ENCODE assay signal across 8 cellular contexts in the genomic region with DNA sequence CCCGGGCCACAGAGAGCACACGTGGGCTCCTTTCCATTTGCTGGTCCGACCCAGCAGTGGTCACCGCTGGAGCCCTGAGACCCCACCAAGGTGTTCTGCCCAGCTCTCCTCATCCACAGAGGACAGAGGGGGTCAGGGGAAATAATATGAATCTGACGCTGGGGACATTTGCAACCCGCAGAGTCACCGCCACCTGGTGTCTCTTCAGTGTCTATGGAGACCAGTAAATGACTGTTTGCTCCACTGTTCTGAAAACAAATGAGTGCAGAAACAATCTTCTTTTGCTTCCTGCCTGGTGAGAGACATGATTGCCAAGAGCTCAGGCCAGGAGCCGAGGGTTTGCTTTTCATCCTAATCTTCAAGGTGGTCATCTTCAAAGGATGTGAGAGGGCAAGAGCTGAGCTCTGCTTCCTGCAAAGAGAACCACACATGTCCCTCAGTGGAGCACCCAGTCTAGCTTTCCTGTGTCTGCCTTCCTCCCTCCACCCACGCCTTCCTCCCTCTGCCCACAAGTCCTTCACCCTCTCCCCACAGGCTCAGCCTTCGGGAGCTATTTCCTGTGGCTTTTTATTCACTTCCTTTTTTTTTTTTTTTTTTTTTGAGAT. TPM values are rescaled to one million over a fixed set of nuclear protein-coding genes. Genes with fewer than 3 reads are reported as not detected.
DNase-seq lines count a peak whose midpoint lies in the region; ATAC-seq and TF ChIP-seq lines count a peak whose summit lies in the region.

No MANE protein-coding gene starts in this region.

- H3K4me3 ChIP-seq in DOHH2 (ENCODE audit: low read length) (peak overlapping the region; percentile 68), hepatocyte (no peak overlapping the region)

- DNase-seq in T-helper 1 cell (peak in 3 of 5 donors; percentile 15 to 81 (median 30)), caudate nucleus (lab: John Stamatoyannopoulos, UW) (peak in 6 of 61 donors; percentile 4 to 35 (median 14)), progenitor cell of endocrine pancreas (ENCODE audit: low spot score, unreplicated experiment) (no peak), hepatocyte (ENCODE audit: low spot score) (no peak), NCI-H1048 (lab: John Stamatoyannopoulos, UW) (no peak)

- no peaks in the 10 kb centered on the region for H3K9me3 ChIP-seq in DOHH2 (ENCODE audit: control insufficient read depth, insufficient read depth, low read length)
- no peaks in the 10 kb centered on the region for H3K9me3 ChIP-seq in hepatocyte (ENCODE audit: low read depth)

- H3K9me3 Mint-ChIP-seq in IgD-negative memory B cell (peaks cover 0 to 4% (median 2%) of the 10 kb centered on the region in 3 donors), progenitor cell of endocrine pancreas (ENCODE audit: low read depth) (no peaks in the 10 kb centered on the region)

- peaks cover 4% of the 10 kb centered on the region for H3K36me3 Mint-ChIP-seq in IgD-negative memory B cell
- H3K36me3 Mint-ChIP-seq in progenitor cell of endocrine pancreas (ENCODE audit: insufficient read depth), result no peaks in the 10 kb centered on the region

- peaks cover 21% of the 10 kb centered on the region for H3F3A ChIP-seq in DOHH2 (ENCODE audit: control insufficient read depth, insufficient read depth)

- TF ChIP-seq CTCF in DOHH2 (IDR thresholded peaks at IDR 0.05; ENCODE audit: low read depth, low read length, poor library complexity, severe bottlenecking), result peak; percentile 44
- no peak for TF ChIP-seq CTCF in progenitor cell of endocrine pancreas (IDR thresholded peaks at IDR 0.05; ENCODE audit: unreplicated experiment)
- TF ChIP-seq CTCF in hepatocyte (IDR thresholded peaks at IDR 0.05; ENCODE audit: poor library complexity), result no peak

- H3K27me3 Mint-ChIP-seq in IgD-negative memory B cell (peaks cover 2% of the 10 kb centered on the region), progenitor cell of endocrine pancreas (peaks cover 16% of the 10 kb centered on the region)

- H3K27me3 ChIP-seq in DOHH2 (ENCODE audit: control insufficient read depth, low read length) (no peaks in the 10 kb centered on the region), hepatocyte (no peaks in the 10 kb centered on the region)

- H2AFZ ChIP-seq in hepatocyte, result no peak overlapping the region

- H3K4me2 ChIP-seq in DOHH2 (ENCODE audit: low read length) (peak overlapping the region; percentile 86), hepatocyte (no peak overlapping the region)

- H3K4me3 Mint-ChIP-seq in IgD-negative memory B cell, result peak overlapping the region in 3 of 4 donors; percentile 37 to 81 (median 70)
- no peak overlapping the region for H3K4me3 Mint-ChIP-seq in progenitor cell of endocrine pancreas (ENCODE audit: low read depth)

- H3K9me2 ChIP-seq in DOHH2 (replicated peaks; ENCODE audit: control insufficient read depth, low read length) (no peaks in the 10 kb centered on the region), hepatocyte (replicated peaks; ENCODE audit: insufficient read depth) (no peaks in the 10 kb centered on the region)

- 93% methylated on average over 10 of the region's 10 CpGs for whole genome bisulfite sequencing in hepatocyte (ENCODE audit: low lambda C conversion rate, missing lambda C conversion rate)

- peaks cover 3% of the 10 kb centered on the region; the same call in 1 of the 2 replicates for H3K36me3 ChIP-seq in DOHH2 (ENCODE audit: control insufficient read depth, low read length)
- H3K36me3 ChIP-seq in hepatocyte (replicated peaks; ENCODE audit: insufficient read depth, low read depth), result no peaks in the 10 kb centered on the region

- peaks cover 80% of the 10 kb centered on the region for H3K4me1 ChIP-seq in DOHH2 (ENCODE audit: control insufficient read depth, low read length)
- peaks cover 12% of the 10 kb centered on the region for H3K4me1 ChIP-seq in hepatocyte (ENCODE audit: insufficient read depth)

- no peaks in the 10 kb centered on the region for H4K20me1 ChIP-seq in DOHH2 (ENCODE audit: control insufficient read depth, insufficient read depth, low read depth, low read length)
- H4K20me1 ChIP-seq in hepatocyte (ENCODE audit: insufficient read depth, poor library complexity, severe bottlenecking), result no peaks in the 10 kb centered on the region

- H3K27ac ChIP-seq in DOHH2 (ENCODE audit: low read depth, low read length) (peak overlapping the region; percentile 95), caudate nucleus (ENCODE audit: low read depth, low read length) (peak overlapping the region; percentile 36), hepatocyte (no peak overlapping the region)

- H3K27ac Mint-ChIP-seq in IgD-negative memory B cell, result peak overlapping the region; percentile 78 to 92 (median 85)
- H3K27ac Mint-ChIP-seq in progenitor cell of endocrine pancreas, result peak overlapping the region; percentile 78

- H3K4me1 Mint-ChIP-seq in IgD-negative memory B cell (peaks cover 15 to 25% (median 15%) of the 10 kb centered on the region in 3 donors), progenitor cell of endocrine pancreas (ENCODE audit: low read depth) (peaks cover 11% of the 10 kb centered on the region)

- no peak for ATAC-seq in GM18520 (IDR thresholded peaks at IDR 0.05; ENCODE audit: unreplicated experiment)

- H3K79me2 ChIP-seq in DOHH2 (ENCODE audit: control insufficient read depth, low read length) (peaks cover 5% of the 10 kb centered on the region; the same call in 1 of the 2 replicates), hepatocyte (no peaks in the 10 kb centered on the region)

RNA-seq across cellular contexts. Expression of gene KLHDC4, which starts 14.7 kb away (rescaled TPM):
- 18.7 TPM for polyA plus RNA-seq in IgD-negative memory B cell
- 58.8 and 68.7 TPM in 2 replicates for total RNA-seq in progenitor cell of endocrine pancreas
- total RNA-seq in hepatocyte, result 12.8 and 16.3 TPM in 2 replicates
- polyA plus RNA-seq in hepatocyte, result 15.6 and 17.7 TPM in 2 replicates

Comparison
In these comparisons a context has a peak if more than half of its experiments do, and no peak if none do; other contexts are left out.
1. DNase-seq: peak in T-helper 1 cell (3 of 5); none in progenitor cell of endocrine pancreas (single experiment), hepatocyte (single experiment) and NCI-H1048 (single experiment).